2 cellular contexts compared by ENCODE assay signal in the genomic region with DNA sequence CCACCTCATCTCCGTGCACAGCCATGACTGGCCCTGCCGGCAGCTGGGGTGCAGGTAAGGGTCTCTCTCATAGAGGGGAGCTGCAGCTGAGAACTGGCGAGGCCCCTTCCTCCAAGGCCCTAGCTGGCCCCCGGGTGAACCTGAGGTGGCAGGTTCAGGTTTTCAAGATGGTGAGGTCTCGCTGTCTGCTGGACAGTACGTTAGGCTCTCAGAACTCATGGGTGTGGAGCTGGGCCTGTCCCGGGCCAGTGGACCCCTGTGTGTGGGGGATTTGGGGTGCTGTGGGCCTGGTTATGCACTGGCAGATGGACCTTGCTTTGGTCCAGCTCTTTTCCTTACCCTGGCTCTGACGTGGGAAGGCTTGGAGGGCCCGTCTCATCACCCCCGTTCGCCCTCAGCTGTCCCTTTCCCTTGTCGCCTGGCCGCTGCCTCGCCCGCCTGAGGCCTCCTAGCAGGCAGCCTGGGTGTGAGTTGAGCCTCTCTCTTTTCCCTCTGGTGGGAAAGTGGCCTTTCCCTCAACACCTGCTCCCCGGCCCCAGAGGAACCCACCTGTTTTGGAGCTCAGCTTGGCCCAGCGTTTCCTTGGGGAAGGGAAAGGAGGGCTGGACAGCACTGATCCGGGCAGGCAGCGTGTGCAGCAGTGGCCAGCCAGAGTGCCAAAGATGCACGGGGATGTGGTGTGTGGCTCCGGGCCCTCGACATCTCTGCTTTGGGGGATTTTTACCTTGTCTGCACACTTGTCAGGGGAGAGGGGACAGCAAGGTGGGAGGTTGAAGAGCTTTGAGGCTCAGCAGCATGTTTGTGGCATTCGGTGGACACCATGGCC.
TF ChIP-seq lines count a peak whose summit lies in the region.

No MANE protein-coding gene starts in this region.

TF ChIP-seq in WTC11, 78 proteins besides CTCF, POLR2A, EP300 and RAD21:
- no peak for TF ChIP-seq CBFB (CRISPR knock-in tag; IDR thresholded peaks at IDR 0.05; ENCODE audit: low read depth)
- TF ChIP-seq GTF2I (CRISPR knock-in tag; conservative IDR thresholded peaks at IDR 0.05) = no peak
- TF ChIP-seq EMX1 (CRISPR knock-in tag; IDR thresholded peaks at IDR 0.05) = no peak
- no peak for TF ChIP-seq GRHL2 (CRISPR knock-in tag; IDR thresholded peaks at IDR 0.05; ENCODE audit: insufficient replicate concordance, severe bottlenecking)
- TF ChIP-seq, protein P1, sequence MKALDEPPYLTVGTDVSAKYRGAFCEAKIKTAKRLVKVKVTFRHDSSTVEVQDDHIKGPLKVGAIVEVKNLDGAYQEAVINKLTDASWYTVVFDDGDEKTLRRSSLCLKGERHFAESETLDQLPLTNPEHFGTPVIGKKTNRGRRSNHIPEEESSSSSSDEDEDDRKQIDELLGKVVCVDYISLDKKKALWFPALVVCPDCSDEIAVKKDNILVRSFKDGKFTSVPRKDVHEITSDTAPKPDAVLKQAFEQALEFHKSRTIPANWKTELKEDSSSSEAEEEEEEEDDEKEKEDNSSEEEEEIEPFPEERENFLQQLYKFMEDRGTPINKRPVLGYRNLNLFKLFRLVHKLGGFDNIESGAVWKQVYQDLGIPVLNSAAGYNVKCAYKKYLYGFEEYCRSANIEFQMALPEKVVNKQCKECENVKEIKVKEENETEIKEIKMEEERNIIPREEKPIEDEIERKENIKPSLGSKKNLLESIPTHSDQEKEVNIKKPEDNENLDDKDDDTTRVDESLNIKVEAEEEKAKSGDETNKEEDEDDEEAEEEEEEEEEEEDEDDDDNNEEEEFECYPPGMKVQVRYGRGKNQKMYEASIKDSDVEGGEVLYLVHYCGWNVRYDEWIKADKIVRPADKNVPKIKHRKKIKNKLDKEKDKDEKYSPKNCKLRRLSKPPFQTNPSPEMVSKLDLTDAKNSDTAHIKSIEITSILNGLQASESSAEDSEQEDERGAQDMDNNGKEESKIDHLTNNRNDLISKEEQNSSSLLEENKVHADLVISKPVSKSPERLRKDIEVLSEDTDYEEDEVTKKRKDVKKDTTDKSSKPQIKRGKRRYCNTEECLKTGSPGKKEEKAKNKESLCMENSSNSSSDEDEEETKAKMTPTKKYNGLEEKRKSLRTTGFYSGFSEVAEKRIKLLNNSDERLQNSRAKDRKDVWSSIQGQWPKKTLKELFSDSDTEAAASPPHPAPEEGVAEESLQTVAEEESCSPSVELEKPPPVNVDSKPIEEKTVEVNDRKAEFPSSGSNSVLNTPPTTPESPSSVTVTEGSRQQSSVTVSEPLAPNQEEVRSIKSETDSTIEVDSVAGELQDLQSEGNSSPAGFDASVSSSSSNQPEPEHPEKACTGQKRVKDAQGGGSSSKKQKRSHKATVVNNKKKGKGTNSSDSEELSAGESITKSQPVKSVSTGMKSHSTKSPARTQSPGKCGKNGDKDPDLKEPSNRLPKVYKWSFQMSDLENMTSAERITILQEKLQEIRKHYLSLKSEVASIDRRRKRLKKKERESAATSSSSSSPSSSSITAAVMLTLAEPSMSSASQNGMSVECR (CRISPR knock-in tag; IDR thresholded peaks at IDR 0.05; ENCODE audit: borderline replicate concordance) = no peak
- no peak for TF ChIP-seq FOXK1 (CRISPR knock-in tag; IDR thresholded peaks at IDR 0.05)
- TF ChIP-seq ZNF416 (CRISPR knock-in tag; IDR thresholded peaks at IDR 0.05) = no peak
- no peak for TF ChIP-seq FOXJ3 (CRISPR knock-in tag; IDR thresholded peaks at IDR 0.05; ENCODE audit: borderline replicate concordance)
- no peak for TF ChIP-seq ESRRA (CRISPR knock-in tag; IDR thresholded peaks at IDR 0.05; ENCODE audit: borderline replicate concordance)
- no peak for TF ChIP-seq PRDM15 (CRISPR knock-in tag; IDR thresholded peaks at IDR 0.05)
- no peak for TF ChIP-seq NR3C1 (CRISPR knock-in tag; conservative IDR thresholded peaks at IDR 0.05; ENCODE audit: low read depth)

TF ChIP-seq in H1, 55 proteins besides CTCF, POLR2A, EP300 and RAD21:
- TF ChIP-seq KDM4A (IDR thresholded peaks at IDR 0.05; ENCODE audit: low read depth, low read length, severe bottlenecking) (no peak), CHD1 (IDR thresholded peaks at IDR 0.05; ENCODE audit: low read depth, low read length) (no peak), CBX5 (IDR thresholded peaks at IDR 0.05; ENCODE audit: low read depth, low read length) (no peak), TEAD4 (IDR thresholded peaks at IDR 0.05; ENCODE audit: low read depth, low read length) (no peak), BCL11A (IDR thresholded peaks at IDR 0.05; ENCODE audit: low read depth in 2 of 2, low read length in 2 of 2) (no peak), PHF8 (conservative IDR thresholded peaks at IDR 0.05; ENCODE audit: low read depth, low read length) (no peak), KDM1A (IDR thresholded peaks at IDR 0.05; ENCODE audit: borderline replicate concordance, low read length) (no peak), EZH2 (IDR thresholded peaks at IDR 0.05; ENCODE audit: low read depth, low read length, severe bottlenecking) (no peak), SRF (IDR thresholded peaks at IDR 0.05; ENCODE audit: low read depth, low read length) (no peak), KDM5A (IDR thresholded peaks at IDR 0.05; ENCODE audit: low read length) (no peak), RXRA (IDR thresholded peaks at IDR 0.05; ENCODE audit: insufficient read depth, low read depth, low read length) (no peak), USF2 (IDR thresholded peaks at IDR 0.05; ENCODE audit: low read length) (no peak), BRCA1 (IDR thresholded peaks at IDR 0.05; ENCODE audit: low read depth, low read length) (no peak), FOSL1 (IDR thresholded peaks at IDR 0.05; ENCODE audit: insufficient read depth, low read depth, low read length) (no peak), CREB1 (IDR thresholded peaks at IDR 0.05) (no peak), SP1 (IDR thresholded peaks at IDR 0.05; ENCODE audit: low read depth, low read length) (no peak), JUND (IDR thresholded peaks at IDR 0.05; ENCODE audit: low read length) (no peak), CHD2 (IDR thresholded peaks at IDR 0.05; ENCODE audit: low read length) (no peak)
